8 cellular contexts compared by ENCODE assay signal in genomic region chr16:6280055-6280454, GRCh38.
"Had no signal": no experiment of that assay in that cellular context is flagged by ENCODE, and none has a peak within 500 bp of the region (broad histone marks: within the 10 kb centered on the region; RNA-seq: fewer than 3 reads in every experiment).

No MANE protein-coding gene starts in this region.

- H3K9ac ChIP-seq: GM23248 had no signal

- H3K4me3 ChIP-seq: GM23248, HAP-1 had no signal

- H2AFZ ChIP-seq: GM23248 had no signal

- FAIRE-seq: H54, HepG2 had no signal

- H3K27ac ChIP-seq: GM23248, HL-60 had no signal

- H3K4me1 ChIP-seq: HAP-1 had no signal

- H3K36me3 ChIP-seq: HAP-1 had no signal

- DNase-seq: GM23248, GOT3, HFFc6, KBM-7 had no signal
